8 cellular contexts compared by ENCODE assay signal in genomic region chr19:12932392-12933286, GRCh38. TPM values are rescaled to one million over a fixed set of nuclear protein-coding genes. Genes with fewer than 3 reads are reported as not detected.
DNase-seq lines count a peak whose midpoint lies in the region; ATAC-seq and TF ChIP-seq lines count a peak whose summit lies in the region.

No MANE protein-coding gene starts in this region.

- H3K27ac ChIP-seq in SJSA1 = peak overlapping the region; percentile 24; the same call in 1 of the 2 replicates

- H3K4me3 ChIP-seq in SJSA1 = peak overlapping the region; percentile 82
- H3K4me3 ChIP-seq in fibroblast of mammary gland (ENCODE audit: control insufficient read depth, low read depth, low read length) = peak overlapping the region; percentile 98
- H3K4me3 ChIP-seq in retinal pigment epithelial cell (ENCODE audit: low read length) = peak overlapping the region; percentile 98

- peaks cover 17% of the 10 kb centered on the region for H3K4me1 ChIP-seq in SJSA1 (replicated peaks)

- H3K36me3 ChIP-seq in SJSA1 = peaks cover 39% of the 10 kb centered on the region

- H3K27me3 ChIP-seq in SJSA1 (replicated peaks) = no peaks in the 10 kb centered on the region

- ATAC-seq in GM19395 (IDR thresholded peaks at IDR 0.05; ENCODE audit: unreplicated experiment) (peak; percentile 12), GM18520 (IDR thresholded peaks at IDR 0.05; ENCODE audit: unreplicated experiment) (no peak), esophagus mucosa (no peak)

- DNase-seq in SJSA1 (ENCODE audit: low read depth in 1 of 2, low spot score in 2 of 2) (no peak), fibroblast of mammary gland (ENCODE audit: low read depth) (no peak), retinal pigment epithelial cell (ENCODE audit: low read depth) (no peak), hepatic stellate cell (ENCODE audit: low spot score) (no peak), NOMO-1 (lab: John Stamatoyannopoulos, UW; ENCODE audit: unreplicated experiment in 2 of 2) (no peak)

- TF ChIP-seq CTCF in fibroblast of mammary gland (conservative IDR thresholded peaks at IDR 0.05; ENCODE audit: control insufficient read depth, insufficient read depth, low read depth, low read length) = no peak
- TF ChIP-seq CTCF in retinal pigment epithelial cell (conservative IDR thresholded peaks at IDR 0.05; ENCODE audit: low read depth, low read length) = no peak

- no peaks in the 10 kb centered on the region for H3K9me3 ChIP-seq in SJSA1 (replicated peaks)

RNA-seq across cellular contexts. Expression of gene FARSA, which starts 0.9 kb away (rescaled TPM):
- total RNA-seq in SJSA1 (2014; rRNA removed; shearing (Covaris generic)) = 48.3 and 101 TPM in 2 replicates
- total RNA-seq in esophagus mucosa = 46.6 TPM

RNA-seq across cellular contexts. Expression of gene CALR, which starts 5.8 kb away (rescaled TPM):
- total RNA-seq in SJSA1 (2014; rRNA removed; shearing (Covaris generic)) = 1,330 and 1,700 TPM in 2 replicates
- 586 TPM for total RNA-seq in esophagus mucosa

RNA-seq across cellular contexts. Expression of gene RAD23A, which starts 13.0 kb away (rescaled TPM):
- 145 and 164 TPM in 2 replicates for total RNA-seq in SJSA1 (2014; rRNA removed; shearing (Covaris generic))
- 65.6 TPM for total RNA-seq in esophagus mucosa

RNA-seq across cellular contexts. Expression of gene SYCE2, which starts 13.5 kb away (rescaled TPM):
- total RNA-seq in SJSA1 (2014; rRNA removed; shearing (Covaris generic)) = 0.24 TPM in 1 of 2 replicates, not detected in the other
- total RNA-seq in esophagus mucosa = 0.56 TPM

RNA-seq across cellular contexts. Expression of gene GADD45GIP1, which starts 24.4 kb away (rescaled TPM):
- 75.7 and 84.3 TPM in 2 replicates for total RNA-seq in SJSA1 (2014; rRNA removed; shearing (Covaris generic))
- total RNA-seq in esophagus mucosa = 20.7 TPM
